8 cellular contexts compared by ENCODE assay signal in the genomic region with DNA sequence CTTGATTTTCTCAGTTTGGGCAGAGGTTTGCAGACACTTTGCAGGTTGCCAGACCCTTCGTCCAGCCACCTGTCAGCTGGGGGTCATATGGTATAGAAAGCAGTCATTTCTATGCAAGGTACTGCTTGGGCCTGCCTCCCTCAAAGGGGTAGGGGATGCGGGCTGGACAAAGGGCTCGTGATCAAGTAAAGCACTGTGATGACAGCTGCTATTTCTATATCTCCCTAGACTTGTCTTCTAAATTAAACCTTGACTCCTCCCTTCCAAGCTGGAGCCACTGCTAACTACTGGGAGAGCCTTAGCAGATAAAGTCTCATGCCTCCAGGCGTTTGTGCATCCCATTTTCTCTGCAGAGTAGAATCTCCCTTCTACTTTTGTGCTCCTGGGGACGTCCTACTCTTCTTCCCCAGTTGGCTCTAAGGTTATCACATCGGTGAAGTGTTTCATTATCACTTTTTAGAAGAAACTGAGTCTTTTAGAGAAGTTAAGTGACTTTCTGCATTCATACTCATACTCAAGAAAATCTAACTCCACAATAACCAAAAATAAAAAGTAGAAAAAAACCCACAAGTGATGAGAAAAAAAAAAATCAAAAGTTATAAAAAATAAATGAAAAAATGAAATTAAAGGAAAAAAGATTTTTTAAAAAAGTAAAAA. TPM values are rescaled to one million over a fixed set of nuclear protein-coding genes. Genes with fewer than 3 reads are reported as not detected.
DNase-seq lines count a peak whose midpoint lies in the region; ATAC-seq and TF ChIP-seq lines count a peak whose summit lies in the region.

No MANE protein-coding gene starts in this region.

- no peaks in the 10 kb centered on the region for H3K27me3 ChIP-seq in Peyer's patch

- no peak for ATAC-seq in HG03342 (IDR thresholded peaks at IDR 0.05; ENCODE audit: unreplicated experiment)
- no peak for ATAC-seq in HG03354 (IDR thresholded peaks at IDR 0.05; ENCODE audit: poor library complexity, severe bottlenecking, unreplicated experiment)

- TF ChIP-seq CTCF in GM12864 (IDR thresholded peaks at IDR 0.05; ENCODE audit: low read depth, low read length, missing control alignments) = no peak
- TF ChIP-seq CTCF in Peyer's patch (IDR thresholded peaks at IDR 0.05) = no peak

- TF ChIP-seq POLR2A in Peyer's patch (IDR thresholded peaks at IDR 0.05) = no peak
- TF ChIP-seq POLR2A in erythroblast (IDR thresholded peaks at IDR 0.05; ENCODE audit: low read length) = no peak

- peaks cover 0 to 23% (median 0%) of the 10 kb centered on the region in 3 donors for H3K36me3 ChIP-seq in Peyer's patch

- H3K4me3 ChIP-seq in GM12864 (ENCODE audit: low read depth, low read length) = peak overlapping the region; percentile 64
- peak overlapping the region in 3 of 4 donors; percentile 70 to 73 (median 73) for H3K4me3 ChIP-seq in Peyer's patch

- no peaks in the 10 kb centered on the region for H3K9me3 ChIP-seq in Peyer's patch

- H3K4me1 ChIP-seq in Peyer's patch = peaks cover 0 to 21% (median 2%) of the 10 kb centered on the region in 4 donors

- DNase-seq in GM12864 (ENCODE audit: low read depth) (no peak), Peyer's patch (no peak), erythroblast (lab: John Stamatoyannopoulos, UW) (peak; percentile 28 to 47), retina (peak; percentile 52), HuH-7 (ENCODE audit: low spot score) (no peak), NCI-H2081 treated with DMSO at 0.1 percent for 48 hours (lab: John Stamatoyannopoulos, UW) (no peak)

- peak overlapping the region; percentile 37 to 87 (median 66) for H3K27ac ChIP-seq in Peyer's patch

RNA-seq across cellular contexts. Expression of gene XRCC5, which starts 0.7 kb away (rescaled TPM):
- 100 to 1,000 TPM in 3 of 4 donors, 10 to 100 TPM in 1; 81.7 to 140 (median 111) TPM for total RNA-seq in Peyer's patch

RNA-seq across cellular contexts. Expression of gene TMEM169, which starts 26.7 kb away (rescaled TPM):
- total RNA-seq in Peyer's patch = 1 to 10 TPM in 1 of 4 donors, not detected in 3; 1.6 TPM

RNA-seq across cellular contexts. Expression of gene PECR, which starts 26.8 kb away (rescaled TPM):
- total RNA-seq in Peyer's patch = 10 to 100 TPM; 44.6 to 85.6 (median 54.3) TPM

Comparison
In these comparisons a context has a peak if more than half of its experiments do, and no peak if none do; other contexts are left out.
1. DNase-seq: peak in erythroblast (2 of 2) and retina (single experiment); none in GM12864 (single experiment), Peyer's patch (0 of 3), HuH-7 (single experiment) and NCI-H2081 treated with DMSO at 0.1 percent for 48 hours (single experiment).